ENCODE assay signal across 1 cellular context in the genomic region with DNA sequence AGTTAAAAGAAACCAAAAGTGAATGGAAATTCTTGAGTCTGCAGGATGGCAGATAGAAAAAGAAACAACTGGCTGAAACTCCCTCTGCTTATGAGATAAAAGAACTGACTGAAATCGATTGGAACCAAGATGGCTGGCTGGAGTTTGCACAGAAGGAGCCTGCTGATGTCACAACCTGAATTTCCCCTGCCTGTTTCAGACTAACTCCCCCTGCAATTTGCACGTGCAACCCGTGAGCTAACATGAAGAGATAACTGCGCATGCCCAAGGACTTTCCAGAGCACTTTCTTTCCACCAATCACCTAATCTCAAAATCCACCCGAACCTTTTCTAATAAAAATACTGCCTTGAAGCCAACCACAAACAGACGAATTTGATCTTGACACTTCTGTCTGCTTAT.
TF ChIP-seq lines count a peak whose summit lies in the region.

No MANE protein-coding gene starts in this region.

TF ChIP-seq in K562, 482 proteins besides CTCF, POLR2A, EP300 and RAD21 (continued from another document):
- no peak for TF ChIP-seq POLR3A (IDR thresholded peaks at IDR 0.05; ENCODE audit: borderline replicate concordance, extremely low read depth, insufficient read depth, insufficient read length)
- TF ChIP-seq SMARCA4 (IDR thresholded peaks at IDR 0.05) = no peak
- TF ChIP-seq, protein P1, sequence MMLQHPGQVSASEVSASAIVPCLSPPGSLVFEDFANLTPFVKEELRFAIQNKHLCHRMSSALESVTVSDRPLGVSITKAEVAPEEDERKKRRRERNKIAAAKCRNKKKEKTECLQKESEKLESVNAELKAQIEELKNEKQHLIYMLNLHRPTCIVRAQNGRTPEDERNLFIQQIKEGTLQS (IDR thresholded peaks at IDR 0.05) = peak; percentile 15; the same call in 1 of the 2 replicates
- TF ChIP-seq, protein P1 (CRISPR knock-in tag; conservative IDR thresholded peaks at IDR 0.05) = no peak
- TF ChIP-seq CBFA2T3 (IDR thresholded peaks at IDR 0.05) = peak; percentile 14; the same call in 1 of the 2 replicates
- no peak for TF ChIP-seq ZNF583 (CRISPR knock-in tag; IDR thresholded peaks at IDR 0.05)
- TF ChIP-seq, protein P2, sequence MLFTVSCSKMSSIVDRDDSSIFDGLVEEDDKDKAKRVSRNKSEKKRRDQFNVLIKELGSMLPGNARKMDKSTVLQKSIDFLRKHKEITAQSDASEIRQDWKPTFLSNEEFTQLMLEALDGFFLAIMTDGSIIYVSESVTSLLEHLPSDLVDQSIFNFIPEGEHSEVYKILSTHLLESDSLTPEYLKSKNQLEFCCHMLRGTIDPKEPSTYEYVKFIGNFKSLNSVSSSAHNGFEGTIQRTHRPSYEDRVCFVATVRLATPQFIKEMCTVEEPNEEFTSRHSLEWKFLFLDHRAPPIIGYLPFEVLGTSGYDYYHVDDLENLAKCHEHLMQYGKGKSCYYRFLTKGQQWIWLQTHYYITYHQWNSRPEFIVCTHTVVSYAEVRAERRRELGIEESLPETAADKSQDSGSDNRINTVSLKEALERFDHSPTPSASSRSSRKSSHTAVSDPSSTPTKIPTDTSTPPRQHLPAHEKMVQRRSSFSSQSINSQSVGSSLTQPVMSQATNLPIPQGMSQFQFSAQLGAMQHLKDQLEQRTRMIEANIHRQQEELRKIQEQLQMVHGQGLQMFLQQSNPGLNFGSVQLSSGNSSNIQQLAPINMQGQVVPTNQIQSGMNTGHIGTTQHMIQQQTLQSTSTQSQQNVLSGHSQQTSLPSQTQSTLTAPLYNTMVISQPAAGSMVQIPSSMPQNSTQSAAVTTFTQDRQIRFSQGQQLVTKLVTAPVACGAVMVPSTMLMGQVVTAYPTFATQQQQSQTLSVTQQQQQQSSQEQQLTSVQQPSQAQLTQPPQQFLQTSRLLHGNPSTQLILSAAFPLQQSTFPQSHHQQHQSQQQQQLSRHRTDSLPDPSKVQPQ (CRISPR knock-in tag; IDR thresholded peaks at IDR 0.05; ENCODE audit: borderline replicate concordance) = no peak
- TF ChIP-seq, protein P3, sequence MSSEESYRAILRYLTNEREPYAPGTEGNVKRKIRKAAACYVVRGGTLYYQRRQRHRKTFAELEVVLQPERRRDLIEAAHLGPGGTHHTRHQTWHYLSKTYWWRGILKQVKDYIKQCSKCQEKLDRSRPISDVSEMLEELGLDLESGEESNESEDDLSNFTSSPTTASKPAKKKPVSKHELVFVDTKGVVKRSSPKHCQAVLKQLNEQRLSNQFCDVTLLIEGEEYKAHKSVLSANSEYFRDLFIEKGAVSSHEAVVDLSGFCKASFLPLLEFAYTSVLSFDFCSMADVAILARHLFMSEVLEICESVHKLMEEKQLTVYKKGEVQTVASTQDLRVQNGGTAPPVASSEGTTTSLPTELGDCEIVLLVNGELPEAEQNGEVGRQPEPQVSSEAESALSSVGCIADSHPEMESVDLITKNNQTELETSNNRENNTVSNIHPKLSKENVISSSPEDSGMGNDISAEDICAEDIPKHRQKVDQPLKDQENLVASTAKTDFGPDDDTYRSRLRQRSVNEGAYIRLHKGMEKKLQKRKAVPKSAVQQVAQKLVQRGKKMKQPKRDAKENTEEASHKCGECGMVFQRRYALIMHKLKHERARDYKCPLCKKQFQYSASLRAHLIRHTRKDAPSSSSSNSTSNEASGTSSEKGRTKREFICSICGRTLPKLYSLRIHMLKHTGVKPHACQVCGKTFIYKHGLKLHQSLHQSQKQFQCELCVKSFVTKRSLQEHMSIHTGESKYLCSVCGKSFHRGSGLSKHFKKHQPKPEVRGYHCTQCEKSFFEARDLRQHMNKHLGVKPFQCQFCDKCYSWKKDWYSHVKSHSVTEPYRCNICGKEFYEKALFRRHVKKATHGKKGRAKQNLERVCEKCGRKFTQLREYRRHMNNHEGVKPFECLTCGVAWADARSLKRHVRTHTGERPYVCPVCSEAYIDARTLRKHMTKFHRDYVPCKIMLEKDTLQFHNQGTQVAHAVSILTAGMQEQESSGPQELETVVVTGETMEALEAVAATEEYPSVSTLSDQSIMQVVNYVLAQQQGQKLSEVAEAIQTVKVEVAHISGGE (CRISPR knock-in tag; IDR thresholded peaks at IDR 0.05) = no peak
TF ChIP-seq in K562: peak in this region for 5.
